12 cellular contexts compared by ENCODE assay signal in genomic region chr9:74760031-74760700, GRCh38.
DNase-seq lines count a peak whose midpoint lies in the region; ATAC-seq and TF ChIP-seq lines count a peak whose summit lies in the region.
"Had no signal": no experiment of that assay in that cellular context is flagged by ENCODE, and none has a peak within 500 bp of the region (broad histone marks: within the 10 kb centered on the region; RNA-seq: fewer than 3 reads in every experiment).

No MANE protein-coding gene starts in this region.

- peak; percentile 70 for ATAC-seq in activated CD4-positive, alpha-beta T cell treated with anti-CD3 and anti-CD28 coated beads for 36 hours
- ATAC-seq in WTC11 (no peak), HG02642 (IDR thresholded peaks at IDR 0.05; ENCODE audit: poor library complexity, unreplicated experiment) (no peak)

- intact Hi-C loops in activated CD4-positive, alpha-beta T cell treated with anti-CD3 and anti-CD28 coated beads for 36 hours (cut with DNase I, micrococcal nuclease), result no loop called here
- intact Hi-C loops in activated CD4-positive, alpha-beta T cell treated with anti-CD3 and anti-CD28 coated beads, Interleukin-2, amount 10 ng/mL, durations not matched to agents 24 days and 14 days (cut with micrococcal nuclease), result no loop called here
- intact Hi-C loops in transverse colon (cut with DNase I; ENCODE audit: low total_unique reads), result no loop called here

- in situ Hi-C loops in transverse colon (cut with MboI; ENCODE audit: low pct_ligation_motif_present in 1 of 4, low pct_unique_long_range_greater_than_20kb in 1 of 4, low sequenced_read_pairs in 3 of 4), result no loop called here

- 88 to 96% methylated on average over 2 to 3 of the region's 3 CpGs for WGBS in transverse colon (ENCODE audit: low coverage in 1 of 2), 2 donors

- no peaks in the 10 kb centered on the region for H3K9me3 Mint-ChIP-seq in activated CD4-positive, alpha-beta T cell treated with anti-CD3 and anti-CD28 coated beads for 36 hours (ENCODE audit: low read depth)
- no peaks in the 10 kb centered on the region for H3K9me3 Mint-ChIP-seq in activated CD4-positive, alpha-beta T cell treated with anti-CD3 and anti-CD28 coated beads, Interleukin-2, amount 10 ng/mL, durations not matched to agents 24 days and 14 days
- H3K9me3 Mint-ChIP-seq in WTC11, result no peaks in the 10 kb centered on the region

- H3K36me3 ChIP-seq in transverse colon, result no peaks in the 10 kb centered on the region

- no peak for DNase-seq in activated CD4-positive, alpha-beta T cell treated with anti-CD3 and anti-CD28 coated beads for 36 hours
- no peak for DNase-seq in activated CD4-positive, alpha-beta T cell treated with anti-CD3 and anti-CD28 coated beads, Interleukin-2, amount 10 ng/mL, durations not matched to agents 24 days and 14 days
- DNase-seq in WTC11 (ENCODE audit: low spot score) (no peak), fibroblast of the conjunctiva (ENCODE audit: low read depth) (peak; percentile 84), stromal cell of bone marrow (ENCODE audit: low read depth) (peak; percentile 90), transverse colon (no peak), HT-29 (ENCODE audit: low spot score) (no peak)
- DNase-seq: activated CD8-positive, alpha-beta memory T cell treated with anti-CD3 and anti-CD28 coated beads, Interleukin-2, amount 50 U/mL, for 48 hours; amygdala; NCI-H2171; testis had no signal

- peaks cover 8% of the 10 kb centered on the region for H3K27me3 Mint-ChIP-seq in activated CD4-positive, alpha-beta T cell treated with anti-CD3 and anti-CD28 coated beads for 36 hours
- peaks cover 3% of the 10 kb centered on the region for H3K27me3 Mint-ChIP-seq in activated CD4-positive, alpha-beta T cell treated with anti-CD3 and anti-CD28 coated beads, Interleukin-2, amount 10 ng/mL, durations not matched to agents 24 days and 14 days
- no peaks in the 10 kb centered on the region for H3K27me3 Mint-ChIP-seq in WTC11 (ENCODE audit: low read depth)

- no peak overlapping the region for H3K27ac Mint-ChIP-seq in activated CD4-positive, alpha-beta T cell treated with anti-CD3 and anti-CD28 coated beads for 36 hours
- H3K27ac Mint-ChIP-seq in activated CD4-positive, alpha-beta T cell treated with anti-CD3 and anti-CD28 coated beads, Interleukin-2, amount 10 ng/mL, durations not matched to agents 24 days and 14 days, result no peak overlapping the region
- no peak overlapping the region for H3K27ac Mint-ChIP-seq in WTC11

- no peaks in the 10 kb centered on the region for H3K4me1 ChIP-seq in transverse colon
- H3K4me1 ChIP-seq: testis had no signal

- no peak for TF ChIP-seq POLR2A in transverse colon (IDR thresholded peaks at IDR 0.05)

- no peaks in the 10 kb centered on the region for H3K9me3 ChIP-seq in transverse colon
- H3K9me3 ChIP-seq: testis had no signal

- TF ChIP-seq CTCF in WTC11 (IDR thresholded peaks at IDR 0.05), result no peak
- no peak for TF ChIP-seq CTCF in transverse colon (IDR thresholded peaks at IDR 0.05)

- CTCF ChIA-PET in activated CD4-positive, alpha-beta T cell treated with anti-CD3 and anti-CD28 coated beads for 36 hours (lab: Charles Lee), result interaction anchor here (1.2 to 2.0 kb wide), 3 partner anchors 12 to 17 kb away, joined by 3 to 7 read pairs (median 4); no protein-coding TSS in a partner anchor
- CTCF ChIA-PET in WTC11 (lab: Charles Lee), result no interaction called here

- no peak overlapping the region for H3K4me3 ChIP-seq in transverse colon
- H3K4me3 ChIP-seq: testis had no signal

- H3K27me3 ChIP-seq in transverse colon, result no peaks in the 10 kb centered on the region
- H3K27me3 ChIP-seq: testis had no signal

- H3K4me3 Mint-ChIP-seq in activated CD4-positive, alpha-beta T cell treated with anti-CD3 and anti-CD28 coated beads for 36 hours, result no peak overlapping the region
- H3K4me3 Mint-ChIP-seq in activated CD4-positive, alpha-beta T cell treated with anti-CD3 and anti-CD28 coated beads, Interleukin-2, amount 10 ng/mL, durations not matched to agents 24 days and 14 days, result no peak overlapping the region
- H3K4me3 Mint-ChIP-seq in WTC11, result no peak overlapping the region

- no peaks in the 10 kb centered on the region for H3K36me3 Mint-ChIP-seq in activated CD4-positive, alpha-beta T cell treated with anti-CD3 and anti-CD28 coated beads for 36 hours (ENCODE audit: low read depth)
- H3K36me3 Mint-ChIP-seq in activated CD4-positive, alpha-beta T cell treated with anti-CD3 and anti-CD28 coated beads, Interleukin-2, amount 10 ng/mL, durations not matched to agents 24 days and 14 days (ENCODE audit: low read depth), result no peaks in the 10 kb centered on the region
- no peaks in the 10 kb centered on the region for H3K36me3 Mint-ChIP-seq in WTC11

- POLR2A ChIA-PET in activated CD4-positive, alpha-beta T cell treated with anti-CD3 and anti-CD28 coated beads for 36 hours (lab: Charles Lee), result no interaction called here
- POLR2A ChIA-PET in WTC11 (lab: Charles Lee), result no interaction called here

- no peak for TF ChIP-seq EP300 in transverse colon (IDR thresholded peaks at IDR 0.05; ENCODE audit: low read depth)

- H3K27ac ChIP-seq in transverse colon, result no peak overlapping the region
- H3K27ac ChIP-seq: testis had no signal

- H3K4me1 Mint-ChIP-seq in activated CD4-positive, alpha-beta T cell treated with anti-CD3 and anti-CD28 coated beads for 36 hours, result no peaks in the 10 kb centered on the region
- H3K4me1 Mint-ChIP-seq in activated CD4-positive, alpha-beta T cell treated with anti-CD3 and anti-CD28 coated beads, Interleukin-2, amount 10 ng/mL, durations not matched to agents 24 days and 14 days, result no peaks in the 10 kb centered on the region
- H3K4me1 Mint-ChIP-seq in WTC11, result no peaks in the 10 kb centered on the region

TF ChIP-seq in WTC11, 78 proteins besides CTCF, POLR2A, EP300 and RAD21:
- no peak for TF ChIP-seq FOXP1 (CRISPR knock-in tag; IDR thresholded peaks at IDR 0.05; ENCODE audit: borderline replicate concordance)
- 0 out of 2 replicates have a peak, but pooled peaks have one; percentile 57 for TF ChIP-seq GABPB1 (CRISPR knock-in tag; IDR thresholded peaks at IDR 0.05)

Comparison
In these comparisons a context has a peak if more than half of its experiments do, and no peak if none do; other contexts are left out.
1. DNase-seq: peak in fibroblast of the conjunctiva (single experiment) and stromal cell of bone marrow (single experiment); none in activated CD4-positive, alpha-beta T cell treated with anti-CD3 and anti-CD28 coated beads for 36 hours (single experiment), activated CD4-positive, alpha-beta T cell treated with anti-CD3 and anti-CD28 coated beads, Interleukin-2, amount 10 ng/mL, durations not matched to agents 24 days and 14 days (single experiment), WTC11 (single experiment), transverse colon (single experiment) and HT-29 (single experiment).